18 cellular contexts compared by ENCODE assay signal in genomic region chr10:86368046-86368445, GRCh38. TPM values are rescaled to one million over a fixed set of nuclear protein-coding genes. Genes with fewer than 3 reads are reported as not detected.
DNase-seq lines count a peak whose midpoint lies in the region; ATAC-seq and TF ChIP-seq lines count a peak whose summit lies in the region.
"Had no signal": no experiment of that assay in that cellular context is flagged by ENCODE, and none has a peak within 500 bp of the region (broad histone marks: within the 10 kb centered on the region; RNA-seq: fewer than 3 reads in every experiment).

No MANE protein-coding gene starts in this region.

- intact Hi-C loops in natural killer cell (cut with micrococcal nuclease): no loop called here

- H3K4me1 Mint-ChIP-seq in stimulated activated naive CD8-positive, alpha-beta T cell treated with anti-CD3 and anti-CD28 coated beads, Interleukin-15, Interleukin-2, amounts not matched to agents 100 ng/mL and 50 ng/mL, for 24 hours (ENCODE audit: low read depth): peaks cover 11% of the 10 kb centered on the region
- H3K4me1 Mint-ChIP-seq in chondrocyte (ENCODE audit: low read depth) (peaks cover 21% of the 10 kb centered on the region), natural killer cell (peaks cover 0 to 7% of the 10 kb centered on the region in 2 donors)

- peak overlapping the region; percentile 1 for H3K4me3 Mint-ChIP-seq in stimulated activated naive CD8-positive, alpha-beta T cell treated with anti-CD3 and anti-CD28 coated beads, Interleukin-15, Interleukin-2, amounts not matched to agents 100 ng/mL and 50 ng/mL, for 24 hours
- H3K4me3 Mint-ChIP-seq in chondrocyte (ENCODE audit: unreplicated experiment) (no peak overlapping the region), natural killer cell (peak overlapping the region; percentile 71)

- H3K27ac ChIP-seq in foreskin keratinocyte: no peak overlapping the region
- H3K27ac ChIP-seq: HL-60, neutrophil, transverse colon had no signal

- no peak overlapping the region for H3K4me3 ChIP-seq in BE2C (ENCODE audit: low read depth, low read length)

- H3K27me3 ChIP-seq in BE2C (peaks cover 6% of the 10 kb centered on the region), foreskin keratinocyte (peaks cover 83% of the 10 kb centered on the region)

- no peak for TF ChIP-seq CTCF in chondrocyte (IDR thresholded peaks at IDR 0.05)
- no peak for TF ChIP-seq CTCF in natural killer cell (IDR thresholded peaks at IDR 0.05)
- TF ChIP-seq CTCF in BE2C (IDR thresholded peaks at IDR 0.05; ENCODE audit: low read depth, low read length): no peak
- TF ChIP-seq CTCF in foreskin keratinocyte (conservative IDR thresholded peaks at IDR 0.05): no peak

- DNase-seq in stimulated activated naive CD8-positive, alpha-beta T cell treated with anti-CD3 and anti-CD28 coated beads, Interleukin-15, Interleukin-2, amounts not matched to agents 100 U/mL and 50 U/mL, for 24 hours: no peak
- DNase-seq in chondrocyte (ENCODE audit: low spot score) (peak; percentile 38), natural killer cell (no peak), BE2C (no peak), foreskin keratinocyte (no peak)
- DNase-seq in activated CD4-positive, alpha-beta T cell treated with anti-CD3 and anti-CD28 coated beads, Interleukin-2, amount 50 U/mL, for 1 hour: no peak
- DNase-seq: activated CD4-positive, alpha-beta T cell treated with anti-CD3 and anti-CD28 coated beads, Interleukin-2, amount 50 U/mL, for 48 hours; central memory CD4-positive, alpha-beta T cell; NCI-H1930; NK-92 treated with Interleukin-12 subunit alpha and Interleukin-12 subunit beta, amount 100 ng/mL, for 24 hours; transverse colon had no signal

- peaks cover 11% of the 10 kb centered on the region for H3K36me3 ChIP-seq in BE2C
- H3K36me3 ChIP-seq: neutrophil, transverse colon had no signal

- peaks cover 64% of the 10 kb centered on the region for H3K27me3 Mint-ChIP-seq in stimulated activated naive CD8-positive, alpha-beta T cell treated with anti-CD3 and anti-CD28 coated beads, Interleukin-15, Interleukin-2, amounts not matched to agents 100 ng/mL and 50 ng/mL, for 24 hours
- H3K27me3 Mint-ChIP-seq in chondrocyte (ENCODE audit: low read depth) (peaks cover 53% of the 10 kb centered on the region), natural killer cell (ENCODE audit: low read depth in 2 of 2) (peaks cover 40 to 51% of the 10 kb centered on the region in 2 donors)

- peaks cover 3% of the 10 kb centered on the region; the same call in 1 of the 2 replicates for H3K9me3 ChIP-seq in BE2C
- H3K9me3 ChIP-seq: neutrophil, transverse colon had no signal

- ATAC-seq in stimulated activated naive CD8-positive, alpha-beta T cell treated with anti-CD3 and anti-CD28 coated beads, Interleukin-15, Interleukin-2, amounts not matched to agents 100 U/mL and 50 U/mL, for 24 hours: no peak
- no peak for ATAC-seq in natural killer cell
- ATAC-seq in foreskin keratinocyte: no peak
- no peak for ATAC-seq in HG03457 (IDR thresholded peaks at IDR 0.05; ENCODE audit: unreplicated experiment)

- H3K4me1 ChIP-seq in BE2C (peaks cover 5% of the 10 kb centered on the region; the same call in 1 of the 2 replicates), foreskin keratinocyte (no peaks in the 10 kb centered on the region)

- H3K36me3 Mint-ChIP-seq in stimulated activated naive CD8-positive, alpha-beta T cell treated with anti-CD3 and anti-CD28 coated beads, Interleukin-15, Interleukin-2, amounts not matched to agents 100 ng/mL and 50 ng/mL, for 24 hours (ENCODE audit: low read depth): no peaks in the 10 kb centered on the region
- H3K36me3 Mint-ChIP-seq in chondrocyte (ENCODE audit: low read depth) (peaks cover 2% of the 10 kb centered on the region), natural killer cell (no peaks in the 10 kb centered on the region)

- no peak overlapping the region for H3K27ac Mint-ChIP-seq in stimulated activated naive CD8-positive, alpha-beta T cell treated with anti-CD3 and anti-CD28 coated beads, Interleukin-15, Interleukin-2, amounts not matched to agents 100 ng/mL and 50 ng/mL, for 24 hours
- H3K27ac Mint-ChIP-seq in chondrocyte (ENCODE audit: unreplicated experiment) (no peak overlapping the region), natural killer cell (no peak overlapping the region)

- H3K9me3 Mint-ChIP-seq in stimulated activated naive CD8-positive, alpha-beta T cell treated with anti-CD3 and anti-CD28 coated beads, Interleukin-15, Interleukin-2, amounts not matched to agents 100 ng/mL and 50 ng/mL, for 24 hours: no peaks in the 10 kb centered on the region
- no peaks in the 10 kb centered on the region for H3K9me3 Mint-ChIP-seq in chondrocyte (ENCODE audit: low read depth)
- H3K9me3 Mint-ChIP-seq in natural killer cell: no peaks in the 10 kb centered on the region

RNA-seq across cellular contexts. Expression of gene GRID1, which starts 1.5 kb away (rescaled TPM):
- total RNA-seq in chondrocyte (0.60 to 2.2 TPM (median 0.62 TPM) in 3 replicates), natural killer cell (not detected), foreskin keratinocyte (not detected in 2 replicates)
- 55.8 TPM for polyA plus RNA-seq in BE2C (2012; ENCODE audit: insufficient read depth, insufficient read length, low read depth)
- not detected in 2 replicates for polyA plus RNA-seq in foreskin keratinocyte
- total RNA-seq: lung microvascular endothelial cell, RPMI7951 had no signal
- polyA plus RNA-seq: AG04450 had no signal
